ENCODE assay signal across 14 cellular contexts in the genomic region with DNA sequence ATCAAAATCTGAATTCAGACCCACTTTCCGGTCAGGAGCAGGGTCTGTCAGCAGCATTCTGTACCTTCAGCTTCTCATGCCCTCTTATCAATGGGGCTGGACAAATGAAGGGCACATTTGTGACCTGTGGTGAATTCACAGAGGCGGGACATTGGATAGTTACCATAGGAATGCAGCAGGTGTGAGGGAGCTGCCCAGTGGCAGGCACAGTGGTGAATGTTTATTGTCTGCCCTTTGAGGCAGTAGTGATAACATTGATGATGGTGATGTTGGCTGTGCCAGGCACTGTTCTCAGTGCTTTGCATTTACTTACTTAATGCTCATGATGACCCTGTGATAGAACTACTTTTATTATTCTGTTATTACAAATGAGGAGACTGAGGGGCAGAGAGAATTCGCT.
A peak's percentile ranks its signal among the peaks of the same experiment; 100 is the strongest.
DNase-seq lines count a peak whose midpoint lies in the region; ATAC-seq and TF ChIP-seq lines count a peak whose summit lies in the region.
"Had no signal": no experiment of that assay in that cellular context is flagged by ENCODE, and none has a peak within 500 bp of the region (broad histone marks: within the 10 kb centered on the region; RNA-seq: fewer than 3 reads in every experiment).

No MANE protein-coding gene starts in this region.

- no peak overlapping the region for H3K4me3 ChIP-seq in mucosa of descending colon
- no peak overlapping the region for H3K4me3 ChIP-seq in transverse colon
- H3K4me3 ChIP-seq: BLaER1, GM23248 had no signal

- no peaks in the 10 kb centered on the region for H3K27me3 ChIP-seq in transverse colon
- H3K27me3 ChIP-seq: BLaER1 had no signal

- H3K4me1 ChIP-seq in mucosa of descending colon (ENCODE audit: low read depth) (peaks cover 3% of the 10 kb centered on the region), transverse colon (no peaks in the 10 kb centered on the region)
- H3K4me1 ChIP-seq: BLaER1 had no signal

- 61 to 66% methylated on average over 2 to 3 of the region's 3 CpGs for WGBS in transverse colon (ENCODE audit: low coverage in 1 of 2), 2 donors

- peak; percentile 75 for ATAC-seq in mucosa of descending colon
- no peak for ATAC-seq in HG03442 (IDR thresholded peaks at IDR 0.05; ENCODE audit: unreplicated experiment)
- ATAC-seq: CD8-positive, alpha-beta T cell had no signal

- H3K36me3 ChIP-seq in mucosa of descending colon (ENCODE audit: low read depth) = no peaks in the 10 kb centered on the region
- H3K36me3 ChIP-seq in transverse colon = no peaks in the 10 kb centered on the region
- H3K36me3 ChIP-seq: BLaER1 had no signal

- TF ChIP-seq POLR2A in transverse colon (IDR thresholded peaks at IDR 0.05) = no peak

- H3K9me3 ChIP-seq in mucosa of descending colon (no peaks in the 10 kb centered on the region), transverse colon (no peaks in the 10 kb centered on the region)
- H3K9me3 ChIP-seq: BLaER1 had no signal

- in situ Hi-C loops in transverse colon (cut with MboI; ENCODE audit: low pct_ligation_motif_present in 1 of 4, low pct_unique_long_range_greater_than_20kb in 1 of 4, low sequenced_read_pairs in 3 of 4) = no loop called here

- TF ChIP-seq CTCF in mucosa of descending colon (IDR thresholded peaks at IDR 0.05) = no peak
- TF ChIP-seq CTCF in transverse colon (IDR thresholded peaks at IDR 0.05) = no peak

- intact Hi-C loops in mucosa of descending colon (cut with DNase I, micrococcal nuclease) (no loop called here), transverse colon (cut with DNase I; ENCODE audit: low total_unique reads) (no loop called here)

- DNase-seq in COLO668 (lab: John Stamatoyannopoulos, UW; ENCODE audit: unreplicated experiment) = peak; percentile 3
- peak; percentile 42 for DNase-seq in NCI-H226
- DNase-seq in mucosa of descending colon = no peak
- DNase-seq in transverse colon = peak; percentile 21
- DNase-seq in activated CD8-positive, alpha-beta memory T cell treated with anti-CD3 and anti-CD28 coated beads for 24 hours = no peak
- no peak for DNase-seq in DMS153 treated with DMSO at 0.1 percent for 48 hours (lab: John Stamatoyannopoulos, UW; ENCODE audit: unreplicated experiment)
- DNase-seq: 8988T; CD8-positive, alpha-beta T cell; COR-L47; DMS 273 treated with DMSO at 0.1 percent for 48 hours; GM23248; HCEC 1CT had no signal

- no peak overlapping the region for H3K27ac ChIP-seq in transverse colon
- H3K27ac ChIP-seq: BLaER1, GM23248 had no signal

- no peak for TF ChIP-seq EP300 in transverse colon (IDR thresholded peaks at IDR 0.05; ENCODE audit: low read depth)

Comparison
In these comparisons a context has a peak if more than half of its experiments do, and no peak if none do; other contexts are left out.
1. DNase-seq: peak in COLO668 (single experiment), NCI-H226 (single experiment) and transverse colon (single experiment); none in mucosa of descending colon (0 of 3), activated CD8-positive, alpha-beta memory T cell treated with anti-CD3 and anti-CD28 coated beads for 24 hours (single experiment) and DMS153 treated with DMSO at 0.1 percent for 48 hours (single experiment).